Comparison of ENCODE assay signal across 15 cellular contexts in genomic region chr4:25129926-25130325, GRCh38. TPM values are rescaled to one million over a fixed set of nuclear protein-coding genes. Genes with fewer than 3 reads are reported as not detected.
DNase-seq lines count a peak whose midpoint lies in the region; ATAC-seq and TF ChIP-seq lines count a peak whose summit lies in the region.
"Had no signal": no experiment of that assay in that cellular context is flagged by ENCODE, and none has a peak within 500 bp of the region (broad histone marks: within the 10 kb centered on the region; RNA-seq: fewer than 3 reads in every experiment).

No MANE protein-coding gene starts in this region.

- H3K4me1 Mint-ChIP-seq in CD8-positive, alpha-beta T cell (ENCODE audit: low read depth), result peaks cover 3% of the 10 kb centered on the region
- H3K4me1 Mint-ChIP-seq in central memory CD8-positive, alpha-beta T cell, result peaks cover 17% of the 10 kb centered on the region
- H3K4me1 Mint-ChIP-seq in nephron, result peaks cover 5% of the 10 kb centered on the region

- no peaks in the 10 kb centered on the region for H3K27me3 ChIP-seq in CD8-positive, alpha-beta T cell (ENCODE audit: insufficient read depth, low read length)
- H3K27me3 ChIP-seq: BLaER1 had no signal

- no peak overlapping the region for H3K4me3 Mint-ChIP-seq in CD8-positive, alpha-beta T cell
- H3K4me3 Mint-ChIP-seq in central memory CD8-positive, alpha-beta T cell, result no peak overlapping the region
- H3K4me3 Mint-ChIP-seq in nephron, result no peak overlapping the region
- H3K4me3 Mint-ChIP-seq: H9, IgD-negative memory B cell had no signal

- intact Hi-C loops in CD8-positive, alpha-beta T cell (cut with DNase I, micrococcal nuclease), result no loop called here

- H3K4me1 ChIP-seq in CD8-positive, alpha-beta T cell (ENCODE audit: insufficient read depth, low read length), result no peaks in the 10 kb centered on the region
- H3K4me1 ChIP-seq: BLaER1 had no signal

- CTCF ChIA-PET in CD8-positive, alpha-beta T cell (lab: Charles Lee), result no interaction called here

- no peaks in the 10 kb centered on the region for H3K9me3 ChIP-seq in CD8-positive, alpha-beta T cell (ENCODE audit: low read length)
- no peaks in the 10 kb centered on the region for H3K9me3 ChIP-seq in SK-N-MC (ENCODE audit: low read depth, low read length)
- H3K9me3 ChIP-seq: BLaER1 had no signal

- TF ChIP-seq CTCF in CD8-positive, alpha-beta T cell (IDR thresholded peaks at IDR 0.05), result no peak
- no peak for TF ChIP-seq CTCF in nephron (IDR thresholded peaks at IDR 0.05; ENCODE audit: unreplicated experiment in 3 of 3)

- no peak for ATAC-seq in CD8-positive, alpha-beta T cell
- ATAC-seq in central memory CD8-positive, alpha-beta T cell (replicated peaks; ENCODE audit: extremely low read depth, poor library complexity, severe bottlenecking), result no peak
- ATAC-seq in HG03354 (IDR thresholded peaks at IDR 0.05; ENCODE audit: poor library complexity, severe bottlenecking, unreplicated experiment), result no peak
- ATAC-seq in HG02610 (IDR thresholded peaks at IDR 0.05; ENCODE audit: unreplicated experiment), result no peak

- POLR2A ChIA-PET in CD8-positive, alpha-beta T cell (lab: Charles Lee), result interaction anchor here (1.0 kb wide), 1 partner anchor 30 kb away, joined by 3 read pairs; no protein-coding TSS in a partner anchor

- DNase-seq in CD8-positive, alpha-beta T cell, result no peak
- no peak for DNase-seq in SK-N-MC (ENCODE audit: low read depth, low spot score)
- DNase-seq in central memory CD8-positive, alpha-beta T cell (ENCODE audit: low spot score in 2 of 2), result no peak
- DNase-seq in hepatic stellate cell (ENCODE audit: low spot score), result no peak
- DNase-seq in dermis blood vessel endothelial cell, result no peak
- DNase-seq: AML-193, DMS53, GOT3, H9, KG1 had no signal

- no peaks in the 10 kb centered on the region for H3K27me3 Mint-ChIP-seq in CD8-positive, alpha-beta T cell (ENCODE audit: low read depth)
- H3K27me3 Mint-ChIP-seq in central memory CD8-positive, alpha-beta T cell, result no peaks in the 10 kb centered on the region
- H3K27me3 Mint-ChIP-seq in nephron (ENCODE audit: low read depth), result no peaks in the 10 kb centered on the region
- H3K27me3 Mint-ChIP-seq: IgD-negative memory B cell had no signal

- peaks cover 45% of the 10 kb centered on the region for H3K36me3 Mint-ChIP-seq in CD8-positive, alpha-beta T cell
- H3K36me3 Mint-ChIP-seq in central memory CD8-positive, alpha-beta T cell (ENCODE audit: insufficient read depth), result peaks cover 20% of the 10 kb centered on the region
- H3K36me3 Mint-ChIP-seq in nephron (ENCODE audit: low read depth), result peaks cover 21% of the 10 kb centered on the region

- peak overlapping the region; percentile 30 for H3K27ac Mint-ChIP-seq in CD8-positive, alpha-beta T cell
- H3K27ac Mint-ChIP-seq in central memory CD8-positive, alpha-beta T cell (ENCODE audit: low read depth), result peak overlapping the region; percentile 45
- H3K27ac Mint-ChIP-seq in nephron, result peak overlapping the region in 2 of 3 experiments; percentile 4 to 40
- H3K27ac Mint-ChIP-seq: H9 had no signal

- no peak overlapping the region for H3K27ac ChIP-seq in CD8-positive, alpha-beta T cell (ENCODE audit: low read depth, low read length)
- H3K27ac ChIP-seq in SK-N-MC, result peak overlapping the region; percentile 25; the same call in 1 of the 2 replicates
- H3K27ac ChIP-seq: BLaER1 had no signal

- H3K9ac ChIP-seq in SK-N-MC (ENCODE audit: insufficient read length), result no peak overlapping the region
- H3K9ac ChIP-seq: BLaER1 had no signal

- H3K36me3 ChIP-seq in CD8-positive, alpha-beta T cell (ENCODE audit: insufficient read depth, low read length), result no peaks in the 10 kb centered on the region
- H3K36me3 ChIP-seq in SK-N-MC (ENCODE audit: insufficient read depth, low read length), result no peaks in the 10 kb centered on the region

- no peak overlapping the region for H3K4me3 ChIP-seq in CD8-positive, alpha-beta T cell (ENCODE audit: low read depth, low read length)
- H3K4me3 ChIP-seq in SK-N-MC, result no peak overlapping the region
- H3K4me3 ChIP-seq: BLaER1 had no signal

- H3K9me3 Mint-ChIP-seq in CD8-positive, alpha-beta T cell, result peaks cover 3% of the 10 kb centered on the region
- H3K9me3 Mint-ChIP-seq in central memory CD8-positive, alpha-beta T cell, result no peaks in the 10 kb centered on the region
- peaks cover 3% of the 10 kb centered on the region for H3K9me3 Mint-ChIP-seq in nephron
- H3K9me3 Mint-ChIP-seq: IgD-negative memory B cell had no signal

RNA-seq across cellular contexts. Expression of gene SEPSECS, which starts 30.3 kb away (rescaled TPM):
- total RNA-seq in CD8-positive, alpha-beta T cell, result 10 to 100 TPM; 12.5 to 13.4 TPM
- 10.2 and 10.6 TPM in 2 replicates for total RNA-seq in dermis blood vessel endothelial cell
